18 cellular contexts compared by ENCODE assay signal in the genomic region with DNA sequence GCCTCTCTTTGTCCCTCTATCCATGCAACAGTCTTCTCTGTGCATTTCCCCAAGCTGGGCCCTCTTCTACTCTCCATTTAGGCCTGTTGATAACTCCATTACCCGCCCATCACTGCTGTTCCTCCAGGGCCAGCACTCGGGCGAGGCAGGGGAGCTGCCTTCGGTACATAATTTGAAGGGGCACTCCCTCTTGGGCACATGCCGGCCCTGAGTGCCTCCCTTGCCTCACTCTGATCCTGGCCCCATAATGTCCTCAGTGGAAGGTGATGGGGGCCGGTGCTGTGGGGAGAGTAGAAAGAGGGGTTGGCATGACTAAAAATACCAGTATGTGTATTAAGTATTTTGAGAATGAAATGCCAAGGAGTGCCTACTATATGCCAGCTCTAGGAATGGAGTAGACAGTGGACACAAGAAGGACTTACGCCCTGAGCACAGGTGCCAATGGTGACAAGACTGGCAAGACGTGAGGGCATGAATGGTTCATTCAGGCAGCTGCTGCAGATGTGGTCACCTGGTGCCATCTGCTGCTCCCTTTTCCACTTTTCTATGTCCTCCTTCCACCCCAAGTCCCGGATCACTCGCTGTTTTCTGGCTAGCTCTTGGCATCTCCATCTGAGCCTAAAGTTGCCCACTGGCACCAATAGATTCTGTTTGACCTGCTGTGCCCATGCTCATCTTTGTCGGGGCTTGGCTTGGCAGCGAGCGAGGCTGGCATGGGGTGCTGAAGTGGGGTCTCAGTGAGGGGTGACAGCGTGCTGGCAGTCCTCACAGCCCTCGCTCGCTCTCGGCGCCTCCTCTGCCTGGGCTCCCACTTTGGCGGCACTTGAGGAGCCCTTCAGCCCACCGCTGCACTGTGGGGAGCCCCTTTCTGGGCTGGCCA.
"Had no signal": no experiment of that assay in that cellular context is flagged by ENCODE, and none has a peak within 500 bp of the region (broad histone marks: within the 10 kb centered on the region; RNA-seq: fewer than 3 reads in every experiment).

No MANE protein-coding gene starts in this region.

- DNase-seq: activated CD4-positive, alpha-beta T cell treated with anti-CD3 and anti-CD28 coated beads, Interleukin-2, amount 50 U/mL, for 4 hours; activated CD4-positive, CD25-positive, alpha-beta regulatory T cell treated with anti-CD3 and anti-CD28 coated beads, Interleukin-2, amount 50 U/mL, for 72 hours; activated effector memory CD4-positive, alpha-beta T cell treated with Interleukin-2 at 50 U/mL for 16 hours; activated T-cell treated with anti-CD3 and anti-CD28 coated beads, Interleukin-2, amount 50 U/mL, for 24 hours; amniotic stem cell; body of pancreas; dorsolateral prefrontal cortex; glutamatergic neuron; lower lobe of right lung; naive B cell; occipital lobe; psoas muscle; stimulated activated CD4-positive, alpha-beta T cell treated with anti-CD3 and anti-CD28 coated beads, Interleukin-4, amount 100 ng/mL, for 24 hours; stomach; T-helper 17 cell had no signal

- H3K4me1 Mint-ChIP-seq: activated naive CD4-positive, alpha-beta T cell treated with anti-CD3 and anti-CD28 coated beads, Interleukin-2, amount 50 U/mL, for 24 hours had no signal

- H3K27ac ChIP-seq: body of pancreas, dorsolateral prefrontal cortex, esophagus muscularis mucosa, lower lobe of right lung, psoas muscle, stomach, thoracic aorta had no signal

- H3K4me3 Mint-ChIP-seq: activated naive CD4-positive, alpha-beta T cell treated with anti-CD3 and anti-CD28 coated beads, Interleukin-2, amount 50 U/mL, for 24 hours; activated T-cell treated with anti-CD3 and anti-CD28 coated beads, Interleukin-2, amount 50 U/mL, for 24 hours; naive B cell; T-helper 17 cell had no signal

- H3K27ac Mint-ChIP-seq: activated naive CD4-positive, alpha-beta T cell treated with anti-CD3 and anti-CD28 coated beads, Interleukin-2, amount 50 U/mL, for 24 hours; activated T-cell treated with anti-CD3 and anti-CD28 coated beads, Interleukin-2, amount 50 U/mL, for 24 hours; T-helper 17 cell had no signal

- H3K36me3 Mint-ChIP-seq: activated naive CD4-positive, alpha-beta T cell treated with anti-CD3 and anti-CD28 coated beads, Interleukin-2, amount 50 U/mL, for 24 hours had no signal

- H3K4me3 ChIP-seq: body of pancreas, dorsolateral prefrontal cortex, esophagus muscularis mucosa, lower lobe of right lung, psoas muscle, stomach, thoracic aorta had no signal

- H3K9me3 Mint-ChIP-seq: activated naive CD4-positive, alpha-beta T cell treated with anti-CD3 and anti-CD28 coated beads, Interleukin-2, amount 50 U/mL, for 24 hours; activated T-cell treated with anti-CD3 and anti-CD28 coated beads, Interleukin-2, amount 50 U/mL, for 24 hours; naive B cell had no signal

- H3K27me3 Mint-ChIP-seq: activated naive CD4-positive, alpha-beta T cell treated with anti-CD3 and anti-CD28 coated beads, Interleukin-2, amount 50 U/mL, for 24 hours; activated T-cell treated with anti-CD3 and anti-CD28 coated beads, Interleukin-2, amount 50 U/mL, for 24 hours; naive B cell had no signal
